Comparison of ENCODE assay signal across 17 cellular contexts in the genomic region with DNA sequence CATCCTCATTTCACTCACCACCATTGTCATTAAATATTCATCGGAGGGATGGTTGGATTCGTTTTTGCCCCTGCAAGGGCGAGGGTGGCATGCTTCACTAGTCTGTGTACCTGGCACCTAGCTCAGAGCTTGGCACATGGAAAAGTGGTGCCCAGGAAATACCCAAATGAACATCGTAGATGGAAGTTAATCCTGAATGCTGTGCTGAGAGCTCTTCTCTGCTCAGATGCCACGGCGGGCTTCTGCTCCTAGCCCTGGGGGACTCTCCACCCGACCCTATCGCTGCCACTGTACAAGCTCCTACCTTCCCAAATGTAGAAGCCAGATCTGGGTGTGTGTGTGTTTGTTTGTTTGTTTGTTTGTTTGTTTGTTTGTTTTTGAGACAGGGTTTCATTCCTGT.
"Had no signal": no experiment of that assay in that cellular context is flagged by ENCODE, and none has a peak within 500 bp of the region (broad histone marks: within the 10 kb centered on the region; RNA-seq: fewer than 3 reads in every experiment).

No MANE protein-coding gene starts in this region.

- H3K4me3 ChIP-seq: SJSA1, SK-N-MC had no signal

- H3K27me3 ChIP-seq: SJSA1 had no signal

- H3K36me3 ChIP-seq: SJSA1 had no signal

- DNase-seq: KBM-7, NCI-H1092, NCI-H1436, NCI-H187, NCI-H2029, NCI-H2081 treated with DMSO at 0.1 percent for 48 hours, NCI-H2171, NCI-H226, NCI-H446, NCI-H510A, NCI-H524 treated with DMSO at 0.1 percent for 48 hours, NCI-H69, NCI-H774, Right ventricle myocardium superior, SIG-M5 had no signal

- H3K27ac ChIP-seq: SJSA1, SK-N-MC had no signal

- H3K4me1 ChIP-seq: SJSA1 had no signal

- H3K9me3 ChIP-seq: SJSA1 had no signal
